ENCODE assay signal across 8 cellular contexts in genomic region chr14:50954811-50955372, GRCh38. TPM values are rescaled to one million over a fixed set of nuclear protein-coding genes. Genes with fewer than 3 reads are reported as not detected.
DNase-seq lines count a peak whose midpoint lies in the region; ATAC-seq and TF ChIP-seq lines count a peak whose summit lies in the region.

No MANE protein-coding gene starts in this region.

- H3K79me2 ChIP-seq in OCI-LY3 (ENCODE audit: low read length), result no peaks in the 10 kb centered on the region

- no peaks in the 10 kb centered on the region for H3K27me3 ChIP-seq in OCI-LY3 (ENCODE audit: low read depth, low read length)

- no peak overlapping the region for H3K9ac ChIP-seq in OCI-LY3 (ENCODE audit: low read length)

- H3K36me3 Mint-ChIP-seq in T-cell, result no peaks in the 10 kb centered on the region

- no peaks in the 10 kb centered on the region for H3K9me3 ChIP-seq in HEK293 (ENCODE audit: control insufficient read depth, insufficient read depth, low read depth, low read length)
- H3K9me3 ChIP-seq in OCI-LY3 (ENCODE audit: insufficient read depth, low read length), result no peaks in the 10 kb centered on the region

- H3K27ac ChIP-seq in HEK293 (ENCODE audit: extremely low read depth, low read depth, low read length) (no peak overlapping the region), OCI-LY3 (ENCODE audit: low read length) (no peak overlapping the region)

- TF ChIP-seq CTCF in HEK293 (tag by site-specific recombination; IDR thresholded peaks at IDR 0.05) (no peak), OCI-LY3 (IDR thresholded peaks at IDR 0.05; ENCODE audit: low read depth, low read length) (peak; percentile 84), epithelial cell of esophagus (IDR thresholded peaks at IDR 0.05; ENCODE audit: insufficient read depth, low read depth, low read length, missing control alignments) (peak; percentile 79)

- DNase-seq in COLO829 (ENCODE audit: low spot score), result peak; percentile 48
- peak; percentile 82 for DNase-seq in epithelial cell of esophagus (ENCODE audit: low read depth)
- peak; percentile 75 for DNase-seq in myocyte (ENCODE audit: low read depth)
- DNase-seq in DMS114 treated with DMSO at 0.1 percent for 48 hours (lab: John Stamatoyannopoulos, UW; ENCODE audit: unreplicated experiment), result no peak
- DNase-seq in T-cell, result no peak

- no peak overlapping the region for H3K4me3 ChIP-seq in HEK293 (ENCODE audit: low read depth, low read length)
- H3K4me3 ChIP-seq in OCI-LY3 (ENCODE audit: low read length), result no peak overlapping the region
- no peak overlapping the region for H3K4me3 ChIP-seq in epithelial cell of esophagus (ENCODE audit: low read length)

- H4K20me1 ChIP-seq in OCI-LY3 (ENCODE audit: insufficient read depth, low read length), result no peaks in the 10 kb centered on the region

- H3K4me3 Mint-ChIP-seq in T-cell, result no peak overlapping the region

- H3K36me3 ChIP-seq in HEK293 (ENCODE audit: control insufficient read depth in 2 of 2, insufficient read depth in 1 of 2, low read length in 2 of 2) (no peaks in the 10 kb centered on the region), OCI-LY3 (replicated peaks; ENCODE audit: low read depth, low read length) (no peaks in the 10 kb centered on the region)

- H3K4me1 ChIP-seq in HEK293 (ENCODE audit: control insufficient read depth, insufficient read depth, low read length) (peaks cover 6% of the 10 kb centered on the region; the same call in 1 of the 2 replicates), OCI-LY3 (ENCODE audit: low read length) (0 out of 2 replicates have a peak, but pooled peaks cover 3% of the 10 kb centered on the region)

- no peaks in the 10 kb centered on the region for H3K4me1 Mint-ChIP-seq in T-cell

- no peak overlapping the region for H3K27ac Mint-ChIP-seq in T-cell

- no peaks in the 10 kb centered on the region for H3K9me3 Mint-ChIP-seq in T-cell

- ATAC-seq in T-cell (replicated peaks in 1 of 4) (no peak), HG02884 (IDR thresholded peaks at IDR 0.05; ENCODE audit: unreplicated experiment) (no peak)

- no peak overlapping the region for H3K4me2 ChIP-seq in OCI-LY3 (ENCODE audit: low read length)

- no peaks in the 10 kb centered on the region for H3K27me3 Mint-ChIP-seq in T-cell

- POLR2A ChIA-PET in HEK293 (lab: Yijun Ruan, JAX) (interaction anchor here (0.6 to 1.2 kb wide), 3 partner anchors 11 to 155 kb away, joined by 3 to 7 read pairs (median 4); partner anchors contain the start of genes PYGL and TRIM9), T-cell (lab: Charles Lee) (no interaction called here)

- no peak overlapping the region for H2AFZ ChIP-seq in OCI-LY3 (ENCODE audit: low read depth, low read length)

- CTCF ChIA-PET in HEK293 (lab: Yijun Ruan, JAX) (interaction anchor here (0.6 to 2.5 kb wide), 16 partner anchors 9 to 851 kb away, joined by 3 to 16 read pairs (median 4); partner anchors contain the start of gene PYGL), T-cell (lab: Charles Lee) (interaction anchor here in 1 of 2 donors (0.7 kb wide), 1 partner anchor 1051 kb away, joined by 3 read pairs; no protein-coding TSS in a partner anchor)

TF ChIP-seq in HEK293, 187 proteins besides CTCF, POLR2A, EP300 and RAD21:
- peak; percentile 53; the same call in 1 of the 2 replicates for TF ChIP-seq PRDM1 (tag by site-specific recombination; IDR thresholded peaks at IDR 0.05)
- TF ChIP-seq ZNF654 (tag by site-specific recombination; IDR thresholded peaks at IDR 0.05; ENCODE audit: low read depth), result peak; percentile 58
- TF ChIP-seq ZNF530 (tag by site-specific recombination; IDR thresholded peaks at IDR 0.05; ENCODE audit: low read depth), result no peak

RNA-seq across cellular contexts. Expression of gene PYGL, which starts 10.6 kb away (rescaled TPM):
- total RNA-seq in myocyte (161 and 270 TPM in 2 replicates), T-cell (under 1 TPM; 0.44 to 0.90 (median 0.65) TPM)
- polyA plus RNA-seq in myocyte (2012), result 115 TPM

Comparison
In these comparisons a context has a peak if more than half of its experiments do, and no peak if none do; other contexts are left out.
1. DNase-seq: peak in COLO829 (single experiment), epithelial cell of esophagus (single experiment) and myocyte (single experiment); none in DMS114 treated with DMSO at 0.1 percent for 48 hours (single experiment) and T-cell (0 of 34).
2. RNA of gene PYGL, which starts 10.6 kb away (total RNA-seq): 161 to 270 TPM in myocyte; 0.44 to 0.90 TPM in T-cell; every median in the first group is over 10 times any median in the second.